Comparison of ENCODE assay signal across 1 cellular context in genomic region chr9:113185271-113185670, GRCh38.
TF ChIP-seq lines count a peak whose summit lies in the region.

No MANE protein-coding gene starts in this region.

TF ChIP-seq in GM23338, 12 proteins besides CTCF, POLR2A, EP300 and RAD21 (continued from another document):
- TF ChIP-seq, protein P1, sequence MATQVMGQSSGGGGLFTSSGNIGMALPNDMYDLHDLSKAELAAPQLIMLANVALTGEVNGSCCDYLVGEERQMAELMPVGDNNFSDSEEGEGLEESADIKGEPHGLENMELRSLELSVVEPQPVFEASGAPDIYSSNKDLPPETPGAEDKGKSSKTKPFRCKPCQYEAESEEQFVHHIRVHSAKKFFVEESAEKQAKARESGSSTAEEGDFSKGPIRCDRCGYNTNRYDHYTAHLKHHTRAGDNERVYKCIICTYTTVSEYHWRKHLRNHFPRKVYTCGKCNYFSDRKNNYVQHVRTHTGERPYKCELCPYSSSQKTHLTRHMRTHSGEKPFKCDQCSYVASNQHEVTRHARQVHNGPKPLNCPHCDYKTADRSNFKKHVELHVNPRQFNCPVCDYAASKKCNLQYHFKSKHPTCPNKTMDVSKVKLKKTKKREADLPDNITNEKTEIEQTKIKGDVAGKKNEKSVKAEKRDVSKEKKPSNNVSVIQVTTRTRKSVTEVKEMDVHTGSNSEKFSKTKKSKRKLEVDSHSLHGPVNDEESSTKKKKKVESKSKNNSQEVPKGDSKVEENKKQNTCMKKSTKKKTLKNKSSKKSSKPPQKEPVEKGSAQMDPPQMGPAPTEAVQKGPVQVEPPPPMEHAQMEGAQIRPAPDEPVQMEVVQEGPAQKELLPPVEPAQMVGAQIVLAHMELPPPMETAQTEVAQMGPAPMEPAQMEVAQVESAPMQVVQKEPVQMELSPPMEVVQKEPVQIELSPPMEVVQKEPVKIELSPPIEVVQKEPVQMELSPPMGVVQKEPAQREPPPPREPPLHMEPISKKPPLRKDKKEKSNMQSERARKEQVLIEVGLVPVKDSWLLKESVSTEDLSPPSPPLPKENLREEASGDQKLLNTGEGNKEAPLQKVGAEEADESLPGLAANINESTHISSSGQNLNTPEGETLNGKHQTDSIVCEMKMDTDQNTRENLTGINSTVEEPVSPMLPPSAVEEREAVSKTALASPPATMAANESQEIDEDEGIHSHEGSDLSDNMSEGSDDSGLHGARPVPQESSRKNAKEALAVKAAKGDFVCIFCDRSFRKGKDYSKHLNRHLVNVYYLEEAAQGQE (IDR thresholded peaks at IDR 0.05; ENCODE audit: unreplicated experiment), result no peak
- TF ChIP-seq, protein P2, sequence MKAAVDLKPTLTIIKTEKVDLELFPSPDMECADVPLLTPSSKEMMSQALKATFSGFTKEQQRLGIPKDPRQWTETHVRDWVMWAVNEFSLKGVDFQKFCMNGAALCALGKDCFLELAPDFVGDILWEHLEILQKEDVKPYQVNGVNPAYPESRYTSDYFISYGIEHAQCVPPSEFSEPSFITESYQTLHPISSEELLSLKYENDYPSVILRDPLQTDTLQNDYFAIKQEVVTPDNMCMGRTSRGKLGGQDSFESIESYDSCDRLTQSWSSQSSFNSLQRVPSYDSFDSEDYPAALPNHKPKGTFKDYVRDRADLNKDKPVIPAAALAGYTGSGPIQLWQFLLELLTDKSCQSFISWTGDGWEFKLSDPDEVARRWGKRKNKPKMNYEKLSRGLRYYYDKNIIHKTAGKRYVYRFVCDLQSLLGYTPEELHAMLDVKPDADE (IDR thresholded peaks at IDR 0.05), result no peak
- TF ChIP-seq STAT1 (IDR thresholded peaks at IDR 0.05; ENCODE audit: unreplicated experiment), result no peak
- no peak for TF ChIP-seq ZNF114 (CRISPR knock-in tag; IDR thresholded peaks at IDR 0.05)
- no peak for TF ChIP-seq POLR2AphosphoS5 (IDR thresholded peaks at IDR 0.05; ENCODE audit: low read depth)
- no peak for TF ChIP-seq NANOG (IDR thresholded peaks at IDR 0.05; ENCODE audit: borderline replicate concordance)
